Comparison of ENCODE assay signal across 8 cellular contexts in the genomic region with DNA sequence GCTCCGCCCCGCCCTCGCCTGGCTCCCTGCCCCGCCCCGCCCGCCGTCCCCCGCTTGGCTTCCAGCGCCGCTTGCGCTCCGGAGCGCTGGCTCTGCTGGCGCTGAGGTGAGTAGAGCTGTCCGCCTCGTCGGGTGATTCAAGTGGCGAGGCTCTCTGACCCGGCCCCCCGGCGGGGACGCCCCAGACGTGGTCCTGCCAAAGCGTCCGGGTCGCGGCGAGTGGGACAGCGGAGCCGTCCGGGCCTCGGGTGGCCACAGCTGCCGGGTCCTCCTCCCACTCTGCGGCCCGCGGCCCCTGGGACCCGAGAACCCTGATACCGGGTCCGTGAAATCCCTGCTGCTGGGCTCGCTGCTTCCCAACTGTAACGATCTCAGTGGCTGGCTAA. TPM values are rescaled to one million over a fixed set of nuclear protein-coding genes. Genes with fewer than 3 reads are reported as not detected.
DNase-seq lines count a peak whose midpoint lies in the region; ATAC-seq and TF ChIP-seq lines count a peak whose summit lies in the region.

LRRC28 (plus strand) TSS at position 46 of the 386 bp plus-strand sequence. CDS start 4,477 bp downstream, outside the sequence.

- intact Hi-C loops in activated CD4-positive, alpha-beta T cell treated with anti-CD3 and anti-CD28 coated beads, Interleukin-2, amount 10 ng/mL, durations not matched to agents 24 days and 14 days (cut with micrococcal nuclease) = loop anchor here (1.0 to 10.0 kb wide), 2 partner anchors 314 to 673 kb away; partner anchors contain the start of gene MEF2A

- no peaks in the 10 kb centered on the region for H3K27me3 Mint-ChIP-seq in activated CD4-positive, alpha-beta T cell treated with anti-CD3 and anti-CD28 coated beads, Interleukin-2, amount 10 ng/mL, durations not matched to agents 24 days and 14 days
- no peaks in the 10 kb centered on the region for H3K27me3 Mint-ChIP-seq in effector memory CD8-positive, alpha-beta T cell

- H3K9me2 ChIP-seq in OCI-LY1 (ENCODE audit: low read depth, low read length) = no peaks in the 10 kb centered on the region

- peak within 1 kb of the TSS; percentile 8 for H3K27ac ChIP-seq in OCI-LY1 (ENCODE audit: low read depth, low read length, poor library complexity, severe bottlenecking)
- peak within 1 kb of the TSS; percentile 95 to 96 for H3K27ac ChIP-seq in mucosa of rectum (ENCODE audit: low read depth in 2 of 2, low read length in 2 of 2)

- H3K27ac Mint-ChIP-seq in activated CD4-positive, alpha-beta T cell treated with anti-CD3 and anti-CD28 coated beads, Interleukin-2, amount 10 ng/mL, durations not matched to agents 24 days and 14 days = peak within 1 kb of the TSS; percentile 94
- peak within 1 kb of the TSS; percentile 84 to 91 for H3K27ac Mint-ChIP-seq in effector memory CD8-positive, alpha-beta T cell

- peak within 1 kb of the TSS; percentile 89 for H3K4me2 ChIP-seq in OCI-LY1 (ENCODE audit: low read length)

- ATAC-seq in effector memory CD8-positive, alpha-beta T cell (replicated peaks) = no peak

- H3K79me2 ChIP-seq in OCI-LY1 (ENCODE audit: insufficient read depth, low read length) = no peaks in the 10 kb centered on the region

- no peaks in the 10 kb centered on the region; the same call in 1 of the 2 replicates for H3K9me3 ChIP-seq in OCI-LY1 (ENCODE audit: low read length)
- H3K9me3 ChIP-seq in mucosa of rectum (ENCODE audit: control insufficient read depth in 2 of 2, low read length in 2 of 2) = no peaks in the 10 kb centered on the region

- no peaks in the 10 kb centered on the region for H3K27me3 ChIP-seq in OCI-LY1 (ENCODE audit: insufficient read depth, low read length)
- H3K27me3 ChIP-seq in mucosa of rectum (ENCODE audit: control insufficient read depth in 2 of 2, insufficient read depth in 2 of 2, low read length in 2 of 2) = no peaks in the 10 kb centered on the region

- peak within 1 kb of the TSS; percentile 73 for H3K9ac ChIP-seq in OCI-LY1 (ENCODE audit: low read length)
- peak within 1 kb of the TSS; percentile 78 to 96 for H3K9ac ChIP-seq in mucosa of rectum (ENCODE audit: low read depth in 1 of 2, low read length in 2 of 2)

- H3F3A ChIP-seq in OCI-LY1 (ENCODE audit: insufficient read depth, low read length) = no peaks in the 10 kb centered on the region

- H3K4me3 ChIP-seq in OCI-LY1 (ENCODE audit: low read depth, low read length, poor library complexity, severe bottlenecking) (peak within 1 kb of the TSS; percentile 75), mucosa of rectum (ENCODE audit: low read length in 2 of 2) (peak within 1 kb of the TSS; percentile 88)

- peaks cover 5% of the 10 kb centered on the region for H3K9me3 Mint-ChIP-seq in activated CD4-positive, alpha-beta T cell treated with anti-CD3 and anti-CD28 coated beads, Interleukin-2, amount 10 ng/mL, durations not matched to agents 24 days and 14 days
- no peaks in the 10 kb centered on the region for H3K9me3 Mint-ChIP-seq in effector memory CD8-positive, alpha-beta T cell

- DNase-seq in activated CD4-positive, alpha-beta T cell treated with anti-CD3 and anti-CD28 coated beads, Interleukin-2, amount 10 ng/mL, durations not matched to agents 24 days and 14 days = no peak
- no peak for DNase-seq in activated CD4-positive, alpha-beta T cell treated with anti-CD3 and anti-CD28 coated beads for 1 hour
- no peak for DNase-seq in effector memory CD8-positive, alpha-beta T cell
- DNase-seq in NCI-H146 (lab: John Stamatoyannopoulos, UW) (no peak), HuH-7.5 (ENCODE audit: low spot score) (no peak), AG08395 (ENCODE audit: low spot score) (no peak)

- H3K36me3 ChIP-seq in OCI-LY1 (ENCODE audit: insufficient read depth, low read length) = peaks cover 6% of the 10 kb centered on the region; the same call in 1 of the 2 replicates
- no peaks in the 10 kb centered on the region for H3K36me3 ChIP-seq in mucosa of rectum (ENCODE audit: control insufficient read depth in 2 of 2, insufficient read depth in 2 of 2, low read length in 2 of 2)

- no peak for TF ChIP-seq CTCF in OCI-LY1 (IDR thresholded peaks at IDR 0.05; ENCODE audit: low read length)

- peaks cover 10% of the 10 kb centered on the region for H3K36me3 Mint-ChIP-seq in activated CD4-positive, alpha-beta T cell treated with anti-CD3 and anti-CD28 coated beads, Interleukin-2, amount 10 ng/mL, durations not matched to agents 24 days and 14 days (ENCODE audit: low read depth)
- peaks cover 5% of the 10 kb centered on the region for H3K36me3 Mint-ChIP-seq in effector memory CD8-positive, alpha-beta T cell (ENCODE audit: insufficient read depth)

- H2AFZ ChIP-seq in OCI-LY1 (ENCODE audit: low read length) = peak within 1 kb of the TSS; percentile 95

- peaks cover 29% of the 10 kb centered on the region for H3K4me1 ChIP-seq in OCI-LY1 (ENCODE audit: insufficient read depth, low read length, severe bottlenecking)
- H3K4me1 ChIP-seq in mucosa of rectum (ENCODE audit: control insufficient read depth in 2 of 2, insufficient read depth in 2 of 2, low read length in 2 of 2) = peaks cover 15 to 18% of the 10 kb centered on the region in 2 donors

- peaks cover 26% of the 10 kb centered on the region for H3K4me1 Mint-ChIP-seq in activated CD4-positive, alpha-beta T cell treated with anti-CD3 and anti-CD28 coated beads, Interleukin-2, amount 10 ng/mL, durations not matched to agents 24 days and 14 days
- peaks cover 22 to 23% of the 10 kb centered on the region in 2 donors for H3K4me1 Mint-ChIP-seq in effector memory CD8-positive, alpha-beta T cell (ENCODE audit: low read depth in 2 of 2)

- peak within 1 kb of the TSS; percentile 94 for H3K4me3 Mint-ChIP-seq in activated CD4-positive, alpha-beta T cell treated with anti-CD3 and anti-CD28 coated beads, Interleukin-2, amount 10 ng/mL, durations not matched to agents 24 days and 14 days
- H3K4me3 Mint-ChIP-seq in effector memory CD8-positive, alpha-beta T cell = peak within 1 kb of the TSS; percentile 85 to 87

- no peaks in the 10 kb centered on the region for H4K20me1 ChIP-seq in OCI-LY1 (ENCODE audit: insufficient read depth, low read length)

RNA-seq across cellular contexts. Expression of gene LRRC28, which starts in this region (rescaled TPM):
- total RNA-seq in activated CD4-positive, alpha-beta T cell treated with anti-CD3 and anti-CD28 coated beads, Interleukin-2, amount 10 ng/mL, durations not matched to agents 24 days and 14 days = 15.1 and 16.7 TPM in 2 replicates
